ENCODE assay signal across 8 cellular contexts in genomic region chr4:184355111-184355604, GRCh38.
A peak's percentile ranks its signal among the peaks of the same experiment; 100 is the strongest.
DNase-seq lines count a peak whose midpoint lies in the region; ATAC-seq lines count a peak whose summit lies in the region.

No MANE protein-coding gene starts in this region.

- peak overlapping the region; percentile 26 for H3K27ac ChIP-seq in thymus (ENCODE audit: low read depth)

- DNase-seq in Ammon's horn (ENCODE audit: low spot score) = peak; percentile 78
- peak; percentile 32 for DNase-seq in NCI-H226
- DNase-seq in brain pericyte (ENCODE audit: low read depth, low spot score) = peak; percentile 56
- peak; percentile 94 for DNase-seq in kidney tubule cell (ENCODE audit: low spot score)
- no peak for DNase-seq in NCI-H146 treated with DMSO at 0.1 percent for 48 hours (lab: John Stamatoyannopoulos, UW; ENCODE audit: unreplicated experiment)
- no peak for DNase-seq in NCI-H748 treated with DMSO at 0.1 percent for 48 hours (lab: John Stamatoyannopoulos, UW)

- H3K27me3 ChIP-seq in thymus (ENCODE audit: control insufficient read depth, insufficient read depth) = no peaks in the 10 kb centered on the region

- H3K4me1 ChIP-seq in thymus (ENCODE audit: control insufficient read depth, insufficient read depth, low read length) = peaks cover 5% of the 10 kb centered on the region

- H3K36me3 ChIP-seq in thymus (ENCODE audit: control insufficient read depth, insufficient read depth) = no peaks in the 10 kb centered on the region

- H3K9me3 ChIP-seq in thymus (ENCODE audit: control insufficient read depth) = no peaks in the 10 kb centered on the region

- WGBS in thymus = 25% methylated on average over 2 of the region's 2 CpGs

- H3K4me3 ChIP-seq in thymus (ENCODE audit: low read length) = no peak overlapping the region

- peak; percentile 32 for ATAC-seq in GM19035 (IDR thresholded peaks at IDR 0.05; ENCODE audit: unreplicated experiment)

Comparison
In these comparisons a context has a peak if more than half of its experiments do, and no peak if none do; other contexts are left out.
1. DNase-seq: peak in Ammon's horn (single experiment), NCI-H226 (single experiment), brain pericyte (single experiment) and kidney tubule cell (single experiment); none in NCI-H146 treated with DMSO at 0.1 percent for 48 hours (single experiment) and NCI-H748 treated with DMSO at 0.1 percent for 48 hours (single experiment).